Comparison of ENCODE assay signal across 12 cellular contexts in genomic region chr5:91170266-91170665, GRCh38.
DNase-seq lines count a peak whose midpoint lies in the region; ATAC-seq and TF ChIP-seq lines count a peak whose summit lies in the region.
"Had no signal": no experiment of that assay in that cellular context is flagged by ENCODE, and none has a peak within 500 bp of the region (broad histone marks: within the 10 kb centered on the region; RNA-seq: fewer than 3 reads in every experiment).

No MANE protein-coding gene starts in this region.

- intact Hi-C loops in activated naive CD4-positive, alpha-beta T cell treated with anti-CD3 and anti-CD28 coated beads for 36 hours (cut with micrococcal nuclease): loop anchor here (1.0 to 2.0 kb wide), 5 partner anchors 8 to 229 kb away; no protein-coding TSS in a partner anchor
- intact Hi-C loops in esophagus squamous epithelium (cut with DNase I): no loop called here

- no peaks in the 10 kb centered on the region for H4K20me1 ChIP-seq in MM.1S (ENCODE audit: insufficient read depth, low read length)

- CTCF ChIA-PET in activated naive CD4-positive, alpha-beta T cell treated with anti-CD3 and anti-CD28 coated beads for 36 hours (lab: Charles Lee): interaction anchor here (0.6 to 0.9 kb wide), 2 partner anchors 192 to 216 kb away, joined by 3 read pairs; no protein-coding TSS in a partner anchor

- no peak overlapping the region for H3K4me2 ChIP-seq in MM.1S (ENCODE audit: low read depth, low read length)

- H3K27ac ChIP-seq in esophagus squamous epithelium (peak overlapping the region in 3 of 4 donors; percentile 28 to 63 (median 57)), MM.1S (ENCODE audit: low read length) (no peak overlapping the region)
- H3K27ac ChIP-seq: dorsolateral prefrontal cortex had no signal

- no peak overlapping the region for H2AFZ ChIP-seq in MM.1S (ENCODE audit: low read length)

- ATAC-seq in GM21390 (IDR thresholded peaks at IDR 0.05; ENCODE audit: unreplicated experiment): no peak

- H3K9ac ChIP-seq in MM.1S (ENCODE audit: low read length): no peak overlapping the region

- H3K4me1 Mint-ChIP-seq in activated naive CD4-positive, alpha-beta T cell treated with anti-CD3 and anti-CD28 coated beads for 36 hours (ENCODE audit: low read depth): peaks cover 18% of the 10 kb centered on the region
- H3K4me1 Mint-ChIP-seq in progenitor cell of endocrine pancreas (ENCODE audit: low read depth): peaks cover 5% of the 10 kb centered on the region

- TF ChIP-seq POLR2A in esophagus squamous epithelium (IDR thresholded peaks at IDR 0.05): no peak

- DNase-seq in activated naive CD4-positive, alpha-beta T cell treated with anti-CD3 and anti-CD28 coated beads for 36 hours: no peak
- DNase-seq in activated naive CD4-positive, alpha-beta T cell (lab: John Stamatoyannopoulos, UW): no peak
- DNase-seq in SIG-M5 (lab: John Stamatoyannopoulos, UW) (peak; percentile 52), esophagus squamous epithelium (lab: John Stamatoyannopoulos, UW) (no peak), COR-L47 (lab: John Stamatoyannopoulos, UW) (no peak), progenitor cell of endocrine pancreas (ENCODE audit: low spot score, unreplicated experiment) (no peak), MM.1S (no peak)
- DNase-seq: C1 segment of cervical spinal cord, dorsolateral prefrontal cortex, KBM-7, NCI-H446 had no signal

- H3K27me3 ChIP-seq in esophagus squamous epithelium: no peaks in the 10 kb centered on the region
- no peaks in the 10 kb centered on the region for H3K27me3 ChIP-seq in MM.1S (replicated peaks; ENCODE audit: insufficient read depth, low read length)
- H3K27me3 ChIP-seq: dorsolateral prefrontal cortex had no signal

- H3K36me3 ChIP-seq in esophagus squamous epithelium: no peaks in the 10 kb centered on the region
- no peaks in the 10 kb centered on the region for H3K36me3 ChIP-seq in MM.1S (replicated peaks; ENCODE audit: insufficient read depth, low read length)

- no peak overlapping the region for H3K4me3 Mint-ChIP-seq in activated naive CD4-positive, alpha-beta T cell treated with anti-CD3 and anti-CD28 coated beads for 36 hours
- no peak overlapping the region for H3K4me3 Mint-ChIP-seq in progenitor cell of endocrine pancreas (ENCODE audit: low read depth)

- no peak for TF ChIP-seq CTCF in esophagus squamous epithelium (IDR thresholded peaks at IDR 0.05)
- no peak for TF ChIP-seq CTCF in progenitor cell of endocrine pancreas (IDR thresholded peaks at IDR 0.05; ENCODE audit: unreplicated experiment)
- no peak for TF ChIP-seq CTCF in MM.1S (IDR thresholded peaks at IDR 0.05; ENCODE audit: low read length)

- H3F3A ChIP-seq in MM.1S (ENCODE audit: insufficient read depth, low read length): no peaks in the 10 kb centered on the region

- peak overlapping the region; percentile 16 for H3K27ac Mint-ChIP-seq in activated naive CD4-positive, alpha-beta T cell treated with anti-CD3 and anti-CD28 coated beads for 36 hours
- H3K27ac Mint-ChIP-seq in progenitor cell of endocrine pancreas: no peak overlapping the region

- H3K4me1 ChIP-seq in esophagus squamous epithelium (peaks cover 0 to 26% (median 0%) of the 10 kb centered on the region in 3 donors), MM.1S (ENCODE audit: low read length) (no peaks in the 10 kb centered on the region; the same call in 1 of the 2 replicates)

- H3K4me3 ChIP-seq in esophagus squamous epithelium (no peak overlapping the region), MM.1S (ENCODE audit: low read length) (no peak overlapping the region)
- H3K4me3 ChIP-seq: dorsolateral prefrontal cortex had no signal

- no peaks in the 10 kb centered on the region for H3K36me3 Mint-ChIP-seq in activated naive CD4-positive, alpha-beta T cell treated with anti-CD3 and anti-CD28 coated beads for 36 hours (ENCODE audit: low read depth)
- peaks cover 3% of the 10 kb centered on the region for H3K36me3 Mint-ChIP-seq in progenitor cell of endocrine pancreas (ENCODE audit: insufficient read depth)

- H3K27me3 Mint-ChIP-seq in activated naive CD4-positive, alpha-beta T cell treated with anti-CD3 and anti-CD28 coated beads for 36 hours (ENCODE audit: low read depth): peaks cover 3% of the 10 kb centered on the region
- H3K27me3 Mint-ChIP-seq in progenitor cell of endocrine pancreas: no peaks in the 10 kb centered on the region

- H3K9me3 ChIP-seq in esophagus squamous epithelium (no peaks in the 10 kb centered on the region), MM.1S (replicated peaks; ENCODE audit: insufficient read depth, low read length) (no peaks in the 10 kb centered on the region)

- H3K9me3 Mint-ChIP-seq in activated naive CD4-positive, alpha-beta T cell treated with anti-CD3 and anti-CD28 coated beads for 36 hours: no peaks in the 10 kb centered on the region
- H3K9me3 Mint-ChIP-seq in progenitor cell of endocrine pancreas (ENCODE audit: low read depth): no peaks in the 10 kb centered on the region

- WGBS in esophagus squamous epithelium, 2 donors: 0% methylated on average over 1 of the region's 1 CpG

- no peaks in the 10 kb centered on the region for H3K79me2 ChIP-seq in MM.1S (ENCODE audit: low read length)

- H3K9me2 ChIP-seq in MM.1S (replicated peaks; ENCODE audit: insufficient read depth, low read length): no peaks in the 10 kb centered on the region
